In the genomic region with DNA sequence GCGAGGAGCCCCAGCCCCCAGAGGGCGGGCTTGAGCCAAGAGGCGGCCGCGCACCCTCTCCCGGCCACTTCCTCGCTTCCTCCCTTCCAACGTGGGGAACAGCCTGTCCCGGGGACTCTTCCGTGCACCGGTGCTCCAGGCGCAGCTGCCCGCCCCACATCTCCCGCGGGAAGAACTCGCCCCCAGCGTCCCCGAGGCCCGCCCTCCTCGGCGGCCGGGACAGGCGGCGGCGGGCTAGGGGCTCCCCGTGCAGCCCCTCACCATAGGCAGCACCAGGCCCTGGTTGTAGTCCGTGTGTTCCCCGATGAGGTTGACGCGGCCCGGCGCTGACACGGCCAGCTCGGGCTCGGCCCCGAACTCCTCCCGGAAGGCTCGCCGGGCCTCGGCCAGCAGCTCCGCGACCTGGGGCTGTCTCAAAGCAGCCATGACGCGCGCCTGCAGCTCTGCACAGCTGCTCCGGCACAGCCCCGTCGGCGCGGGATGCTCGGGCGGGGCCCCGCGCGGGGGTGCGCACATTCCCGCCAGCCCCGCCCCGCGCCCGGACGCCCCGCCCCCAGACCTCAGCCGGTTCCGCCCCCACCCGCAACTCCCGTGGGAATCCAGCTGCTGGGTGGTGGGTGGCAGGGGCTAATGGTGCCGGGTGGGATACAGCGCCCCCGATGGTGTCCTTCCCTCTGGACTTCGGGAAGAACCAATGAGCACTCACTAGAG, we compare ENCODE assay signal across 8 cellular contexts. TPM values are rescaled to one million over a fixed set of nuclear protein-coding genes. Genes with fewer than 3 reads are reported as not detected.
DNase-seq lines count a peak whose midpoint lies in the region; ATAC-seq and TF ChIP-seq lines count a peak whose summit lies in the region.

Gene GALK1 (minus strand): TSS at position 482 of the 711 bp plus-strand sequence. CDS start 56 bp downstream, at position 426.

- no peak within 1 kb of the TSS for H3K27ac ChIP-seq in SJSA1

- H3K27ac Mint-ChIP-seq in activated naive CD4-positive, alpha-beta T cell treated with anti-CD3 and anti-CD28 coated beads, Interleukin-2, amount 10 ng/mL, durations not matched to agents 7 days and 5 days = peak within 1 kb of the TSS; percentile 76
- peak within 1 kb of the TSS; percentile 36 for H3K27ac Mint-ChIP-seq in type B pancreatic cell

- ATAC-seq in HG03571 (IDR thresholded peaks at IDR 0.05; ENCODE audit: unreplicated experiment) (peak; percentile 75), omental fat pad (ENCODE audit: low FRiP score) (peak; percentile 86)

- H3K36me3 ChIP-seq in SJSA1 = peaks cover 10% of the 10 kb centered on the region; the same call in 1 of the 2 replicates

- H3K36me3 Mint-ChIP-seq in activated naive CD4-positive, alpha-beta T cell treated with anti-CD3 and anti-CD28 coated beads, Interleukin-2, amount 10 ng/mL, durations not matched to agents 7 days and 5 days = peaks cover 2% of the 10 kb centered on the region
- H3K36me3 Mint-ChIP-seq in type B pancreatic cell = no peaks in the 10 kb centered on the region

- DNase-seq in C1 segment of cervical spinal cord (lab: John Stamatoyannopoulos, UW) (peak in 11 of 14 donors; percentile 21 to 74 (median 58)), GM19238 (ENCODE audit: insufficient read length, low spot score) (peak; percentile 90), SJSA1 (ENCODE audit: low read depth in 1 of 2, low spot score in 2 of 2) (peak; percentile 82 to 83), globus pallidus (ENCODE audit: low spot score) (peak; percentile 65), omental fat pad (ENCODE audit: low spot score) (peak; percentile 67), type B pancreatic cell (ENCODE audit: extremely low spot score, unreplicated experiment) (no peak)
- DNase-seq in activated naive CD4-positive, alpha-beta T cell treated with anti-CD3 and anti-CD28 coated beads, Interleukin-2, amount 10 ng/mL, durations not matched to agents 7 days and 5 days = peak; percentile 82

- peak within 1 kb of the TSS; percentile 56 for H3K4me3 ChIP-seq in SJSA1

- H3K4me3 Mint-ChIP-seq in activated naive CD4-positive, alpha-beta T cell treated with anti-CD3 and anti-CD28 coated beads, Interleukin-2, amount 10 ng/mL, durations not matched to agents 7 days and 5 days = peak within 1 kb of the TSS; percentile 78
- H3K4me3 Mint-ChIP-seq in type B pancreatic cell = peak within 1 kb of the TSS; percentile 78

- H3K9me3 ChIP-seq in SJSA1 (replicated peaks) = no peaks in the 10 kb centered on the region

- H3K27me3 ChIP-seq in SJSA1 (replicated peaks) = no peaks in the 10 kb centered on the region

- H3K4me1 Mint-ChIP-seq in activated naive CD4-positive, alpha-beta T cell treated with anti-CD3 and anti-CD28 coated beads, Interleukin-2, amount 10 ng/mL, durations not matched to agents 7 days and 5 days = peaks cover 17% of the 10 kb centered on the region
- H3K4me1 Mint-ChIP-seq in type B pancreatic cell (ENCODE audit: unreplicated experiment) = peaks cover 4% of the 10 kb centered on the region

- H3K27me3 Mint-ChIP-seq in activated naive CD4-positive, alpha-beta T cell treated with anti-CD3 and anti-CD28 coated beads, Interleukin-2, amount 10 ng/mL, durations not matched to agents 7 days and 5 days = peaks cover 16% of the 10 kb centered on the region
- H3K27me3 Mint-ChIP-seq in type B pancreatic cell = no peaks in the 10 kb centered on the region

- H3K4me1 ChIP-seq in SJSA1 (replicated peaks) = peaks cover 16% of the 10 kb centered on the region

- no peaks in the 10 kb centered on the region for H3K9me3 Mint-ChIP-seq in activated naive CD4-positive, alpha-beta T cell treated with anti-CD3 and anti-CD28 coated beads, Interleukin-2, amount 10 ng/mL, durations not matched to agents 7 days and 5 days
- H3K9me3 Mint-ChIP-seq in type B pancreatic cell = no peaks in the 10 kb centered on the region

- TF ChIP-seq CTCF in omental fat pad (IDR thresholded peaks at IDR 0.05) (peak in 1 of 3 donors; percentile 24), type B pancreatic cell (conservative IDR thresholded peaks at IDR 0.05) (peak; percentile 59)

- CTCF ChIA-PET in activated naive CD4-positive, alpha-beta T cell treated with anti-CD3 and anti-CD28 coated beads, Interleukin-2, amount 10 ng/mL, durations not matched to agents 7 days and 5 days (lab: Charles Lee) = interaction anchor here (0.7 to 9.8 kb wide), 22 partner anchors 8 to 241 kb away, joined by 3 to 110 read pairs (median 4); no protein-coding TSS in a partner anchor

RNA-seq across cellular contexts. Expression of gene GALK1, which starts in this region (rescaled TPM):
- total RNA-seq in SJSA1 (2014; rRNA removed; shearing (Covaris generic)) = 50.5 and 50.6 TPM in 2 replicates
- total RNA-seq in omental fat pad = 10 to 100 TPM; 15.9 to 51.5 (median 28.5) TPM
- total RNA-seq in type B pancreatic cell (ENCODE audit: low replicate concordance) = 33.0 and 59.8 TPM in 2 replicates
